Comparison of ENCODE assay signal across 1 cellular context in genomic region chr2:98734823-98735260, GRCh38.
TF ChIP-seq lines count a peak whose summit lies in the region.

No MANE protein-coding gene starts in this region.

TF ChIP-seq in HepG2, 621 proteins besides CTCF, POLR2A, EP300 and RAD21 (continued from another document and continues in another):
- TF ChIP-seq GPBP1L1 (CRISPR knock-in tag; IDR thresholded peaks at IDR 0.05), result no peak
- TF ChIP-seq ZNF230 (CRISPR knock-in tag; IDR thresholded peaks at IDR 0.05), result no peak
- no peak for TF ChIP-seq U2AF2 (IDR thresholded peaks at IDR 0.05; ENCODE audit: low read depth, low read length)
- TF ChIP-seq GATA4 (IDR thresholded peaks at IDR 0.05; ENCODE audit: borderline replicate concordance, low read depth), result peak; percentile 78; the same call in 1 of the 2 replicates
- TF ChIP-seq TBX2 (CRISPR knock-in tag; IDR thresholded peaks at IDR 0.05; ENCODE audit: borderline replicate concordance), result peak; percentile 91
- peak; percentile 28; the same call in 1 of the 2 replicates for TF ChIP-seq ZBTB21 (CRISPR knock-in tag; IDR thresholded peaks at IDR 0.05)
- TF ChIP-seq, protein P1, sequence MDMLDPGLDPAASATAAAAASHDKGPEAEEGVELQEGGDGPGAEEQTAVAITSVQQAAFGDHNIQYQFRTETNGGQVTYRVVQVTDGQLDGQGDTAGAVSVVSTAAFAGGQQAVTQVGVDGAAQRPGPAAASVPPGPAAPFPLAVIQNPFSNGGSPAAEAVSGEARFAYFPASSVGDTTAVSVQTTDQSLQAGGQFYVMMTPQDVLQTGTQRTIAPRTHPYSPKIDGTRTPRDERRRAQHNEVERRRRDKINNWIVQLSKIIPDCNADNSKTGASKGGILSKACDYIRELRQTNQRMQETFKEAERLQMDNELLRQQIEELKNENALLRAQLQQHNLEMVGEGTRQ (IDR thresholded peaks at IDR 0.05; ENCODE audit: low read depth, low read length), result no peak
- TF ChIP-seq, protein P1 (CRISPR knock-in tag; IDR thresholded peaks at IDR 0.05; ENCODE audit: borderline replicate concordance), result no peak
- TF ChIP-seq, protein P2, sequence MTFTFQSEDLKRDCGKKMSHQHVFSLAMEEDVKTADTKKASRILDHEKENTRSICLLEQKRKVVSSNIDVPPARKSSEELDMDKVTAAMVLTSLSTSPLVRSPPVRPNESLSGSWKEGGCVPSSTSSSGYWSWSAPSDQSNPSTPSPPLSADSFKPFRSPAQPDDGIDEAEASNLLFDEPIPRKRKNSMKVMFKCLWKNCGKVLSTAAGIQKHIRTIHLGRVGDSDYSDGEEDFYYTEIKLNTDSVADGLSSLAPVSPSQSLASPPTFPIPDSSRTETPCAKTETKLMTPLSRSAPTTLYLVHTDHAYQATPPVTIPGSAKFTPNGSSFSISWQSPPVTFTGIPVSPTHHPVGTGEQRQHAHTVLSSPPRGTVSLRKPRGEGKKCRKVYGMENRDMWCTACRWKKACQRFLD (CRISPR knock-in tag; IDR thresholded peaks at IDR 0.05; ENCODE audit: borderline replicate concordance), result no peak
- no peak; the same call in 1 of the 2 replicates for TF ChIP-seq HNF4G (IDR thresholded peaks at IDR 0.05; ENCODE audit: borderline replicate concordance, low read depth, low read length)
- TF ChIP-seq HNF4G (CRISPR knock-in tag; IDR thresholded peaks at IDR 0.05; ENCODE audit: borderline replicate concordance, low read depth), result no peak
- no peak for TF ChIP-seq ZNF724P (CRISPR knock-in tag; IDR thresholded peaks at IDR 0.05; ENCODE audit: borderline replicate concordance)
- TF ChIP-seq, protein P3, sequence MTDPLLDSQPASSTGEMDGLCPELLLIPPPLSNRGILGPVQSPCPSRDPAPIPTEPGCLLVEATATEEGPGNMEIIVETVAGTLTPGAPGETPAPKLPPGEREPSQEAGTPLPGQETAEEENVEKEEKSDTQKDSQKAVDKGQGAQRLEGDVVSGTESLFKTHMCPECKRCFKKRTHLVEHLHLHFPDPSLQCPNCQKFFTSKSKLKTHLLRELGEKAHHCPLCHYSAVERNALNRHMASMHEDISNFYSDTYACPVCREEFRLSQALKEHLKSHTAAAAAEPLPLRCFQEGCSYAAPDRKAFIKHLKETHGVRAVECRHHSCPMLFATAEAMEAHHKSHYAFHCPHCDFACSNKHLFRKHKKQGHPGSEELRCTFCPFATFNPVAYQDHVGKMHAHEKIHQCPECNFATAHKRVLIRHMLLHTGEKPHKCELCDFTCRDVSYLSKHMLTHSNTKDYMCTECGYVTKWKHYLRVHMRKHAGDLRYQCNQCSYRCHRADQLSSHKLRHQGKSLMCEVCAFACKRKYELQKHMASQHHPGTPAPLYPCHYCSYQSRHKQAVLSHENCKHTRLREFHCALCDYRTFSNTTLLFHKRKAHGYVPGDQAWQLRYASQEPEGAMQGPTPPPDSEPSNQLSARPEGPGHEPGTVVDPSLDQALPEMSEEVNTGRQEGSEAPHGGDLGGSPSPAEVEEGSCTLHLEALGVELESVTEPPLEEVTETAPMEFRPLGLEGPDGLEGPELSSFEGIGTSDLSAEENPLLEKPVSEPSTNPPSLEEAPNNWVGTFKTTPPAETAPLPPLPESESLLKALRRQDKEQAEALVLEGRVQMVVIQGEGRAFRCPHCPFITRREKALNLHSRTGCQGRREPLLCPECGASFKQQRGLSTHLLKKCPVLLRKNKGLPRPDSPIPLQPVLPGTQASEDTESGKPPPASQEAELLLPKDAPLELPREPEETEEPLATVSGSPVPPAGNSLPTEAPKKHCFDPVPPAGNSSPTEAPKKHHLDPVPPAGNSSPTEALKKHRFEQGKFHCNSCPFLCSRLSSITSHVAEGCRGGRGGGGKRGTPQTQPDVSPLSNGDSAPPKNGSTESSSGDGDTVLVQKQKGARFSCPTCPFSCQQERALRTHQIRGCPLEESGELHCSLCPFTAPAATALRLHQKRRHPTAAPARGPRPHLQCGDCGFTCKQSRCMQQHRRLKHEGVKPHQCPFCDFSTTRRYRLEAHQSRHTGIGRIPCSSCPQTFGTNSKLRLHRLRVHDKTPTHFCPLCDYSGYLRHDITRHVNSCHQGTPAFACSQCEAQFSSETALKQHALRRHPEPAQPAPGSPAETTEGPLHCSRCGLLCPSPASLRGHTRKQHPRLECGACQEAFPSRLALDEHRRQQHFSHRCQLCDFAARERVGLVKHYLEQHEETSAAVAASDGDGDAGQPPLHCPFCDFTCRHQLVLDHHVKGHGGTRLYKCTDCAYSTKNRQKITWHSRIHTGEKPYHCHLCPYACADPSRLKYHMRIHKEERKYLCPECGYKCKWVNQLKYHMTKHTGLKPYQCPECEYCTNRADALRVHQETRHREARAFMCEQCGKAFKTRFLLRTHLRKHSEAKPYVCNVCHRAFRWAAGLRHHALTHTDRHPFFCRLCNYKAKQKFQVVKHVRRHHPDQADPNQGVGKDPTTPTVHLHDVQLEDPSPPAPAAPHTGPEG (CRISPR knock-in tag; IDR thresholded peaks at IDR 0.05), result no peak
- TF ChIP-seq STAT5B (CRISPR knock-in tag; IDR thresholded peaks at IDR 0.05), result no peak
- peak; percentile 95 for TF ChIP-seq ETV6 (CRISPR knock-in tag; conservative IDR thresholded peaks at IDR 0.05)
- TF ChIP-seq, protein P4, sequence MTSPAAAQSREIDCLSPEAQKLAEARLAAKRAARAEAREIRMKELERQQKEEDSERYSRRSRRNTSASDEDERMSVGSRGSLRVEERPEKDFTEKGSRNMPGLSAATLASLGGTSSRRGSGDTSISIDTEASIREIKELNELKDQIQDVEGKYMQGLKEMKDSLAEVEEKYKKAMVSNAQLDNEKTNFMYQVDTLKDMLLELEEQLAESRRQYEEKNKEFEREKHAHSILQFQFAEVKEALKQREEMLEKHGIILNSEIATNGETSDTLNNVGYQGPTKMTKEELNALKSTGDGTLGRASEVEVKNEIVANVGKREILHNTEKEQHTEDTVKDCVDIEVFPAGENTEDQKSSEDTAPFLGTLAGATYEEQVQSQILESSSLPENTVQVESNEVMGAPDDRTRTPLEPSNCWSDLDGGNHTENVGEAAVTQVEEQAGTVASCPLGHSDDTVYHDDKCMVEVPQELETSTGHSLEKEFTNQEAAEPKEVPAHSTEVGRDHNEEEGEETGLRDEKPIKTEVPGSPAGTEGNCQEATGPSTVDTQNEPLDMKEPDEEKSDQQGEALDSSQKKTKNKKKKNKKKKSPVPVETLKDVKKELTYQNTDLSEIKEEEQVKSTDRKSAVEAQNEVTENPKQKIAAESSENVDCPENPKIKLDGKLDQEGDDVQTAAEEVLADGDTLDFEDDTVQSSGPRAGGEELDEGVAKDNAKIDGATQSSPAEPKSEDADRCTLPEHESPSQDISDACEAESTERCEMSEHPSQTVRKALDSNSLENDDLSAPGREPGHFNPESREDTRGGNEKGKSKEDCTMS (CRISPR knock-in tag; conservative IDR thresholded peaks at IDR 0.05), result no peak
- TF ChIP-seq, protein P5, sequence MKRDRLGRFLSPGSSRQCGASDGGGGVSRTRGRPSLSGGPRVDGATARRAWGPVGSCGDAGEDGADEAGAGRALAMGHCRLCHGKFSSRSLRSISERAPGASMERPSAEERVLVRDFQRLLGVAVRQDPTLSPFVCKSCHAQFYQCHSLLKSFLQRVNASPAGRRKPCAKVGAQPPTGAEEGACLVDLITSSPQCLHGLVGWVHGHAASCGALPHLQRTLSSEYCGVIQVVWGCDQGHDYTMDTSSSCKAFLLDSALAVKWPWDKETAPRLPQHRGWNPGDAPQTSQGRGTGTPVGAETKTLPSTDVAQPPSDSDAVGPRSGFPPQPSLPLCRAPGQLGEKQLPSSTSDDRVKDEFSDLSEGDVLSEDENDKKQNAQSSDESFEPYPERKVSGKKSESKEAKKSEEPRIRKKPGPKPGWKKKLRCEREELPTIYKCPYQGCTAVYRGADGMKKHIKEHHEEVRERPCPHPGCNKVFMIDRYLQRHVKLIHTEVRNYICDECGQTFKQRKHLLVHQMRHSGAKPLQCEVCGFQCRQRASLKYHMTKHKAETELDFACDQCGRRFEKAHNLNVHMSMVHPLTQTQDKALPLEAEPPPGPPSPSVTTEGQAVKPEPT (CRISPR knock-in tag; IDR thresholded peaks at IDR 0.05; ENCODE audit: low read depth), result no peak
- TF ChIP-seq MAF1 (CRISPR knock-in tag; IDR thresholded peaks at IDR 0.05; ENCODE audit: borderline replicate concordance), result 0 out of 2 replicates have a peak, but pooled peaks have one; percentile 30
- TF ChIP-seq ZBTB49 (CRISPR knock-in tag; IDR thresholded peaks at IDR 0.05; ENCODE audit: borderline replicate concordance), result no peak
- TF ChIP-seq ZFX (CRISPR knock-in tag; IDR thresholded peaks at IDR 0.05; ENCODE audit: low read depth), result no peak
- no peak for TF ChIP-seq KLF9 (CRISPR knock-in tag; IDR thresholded peaks at IDR 0.05; ENCODE audit: low read depth)
- peak; percentile 89 for TF ChIP-seq HOMEZ (CRISPR knock-in tag; IDR thresholded peaks at IDR 0.05; ENCODE audit: low read depth)
- no peak for TF ChIP-seq CHD2 (IDR thresholded peaks at IDR 0.05; ENCODE audit: low read depth, low read length)
- TF ChIP-seq CEBPB (IDR thresholded peaks at IDR 0.05; ENCODE audit: borderline replicate concordance, low read depth, low read length), result no peak
- TF ChIP-seq ZNF619 (CRISPR knock-in tag; IDR thresholded peaks at IDR 0.05), result no peak
- no peak for TF ChIP-seq IKZF4 (CRISPR knock-in tag; IDR thresholded peaks at IDR 0.05; ENCODE audit: borderline replicate concordance, low read depth, not compliant biosample characterization)
- no peak for TF ChIP-seq ZNF549 (CRISPR knock-in tag; IDR thresholded peaks at IDR 0.05)
- TF ChIP-seq ETV5 (CRISPR knock-in tag; IDR thresholded peaks at IDR 0.05; ENCODE audit: borderline replicate concordance), result peak; percentile 79; the same call in 1 of the 2 replicates
- TF ChIP-seq ZNF431 (CRISPR knock-in tag; IDR thresholded peaks at IDR 0.05; ENCODE audit: borderline replicate concordance, low read depth), result no peak
- TF ChIP-seq BORCS8-MEF2B (CRISPR knock-in tag; IDR thresholded peaks at IDR 0.05), result no peak
- TF ChIP-seq GATAD2A (CRISPR knock-in tag; IDR thresholded peaks at IDR 0.05), result peak; percentile 94
- no peak for TF ChIP-seq HNRNPLL (IDR thresholded peaks at IDR 0.05; ENCODE audit: low read depth, low read length, poor library complexity, severe bottlenecking)
- no peak for TF ChIP-seq TEAD2 (CRISPR knock-in tag; IDR thresholded peaks at IDR 0.05)
- no peak for TF ChIP-seq TP53 (CRISPR knock-in tag; conservative IDR thresholded peaks at IDR 0.05)
- TF ChIP-seq XBP1 (CRISPR knock-in tag; IDR thresholded peaks at IDR 0.05), result no peak
- TF ChIP-seq ZSCAN21 (CRISPR knock-in tag; IDR thresholded peaks at IDR 0.05; ENCODE audit: borderline replicate concordance), result no peak
- TF ChIP-seq SKI (IDR thresholded peaks at IDR 0.05; ENCODE audit: partially characterized antibody), result no peak
- no peak for TF ChIP-seq ZNF138 (CRISPR knock-in tag; IDR thresholded peaks at IDR 0.05; ENCODE audit: low read depth)
- peak; percentile 81 for TF ChIP-seq ZNF792 (CRISPR knock-in tag; IDR thresholded peaks at IDR 0.05)
- no peak for TF ChIP-seq FLYWCH1 (CRISPR knock-in tag; IDR thresholded peaks at IDR 0.05)
